Comparison of ENCODE assay signal across 22 cellular contexts in genomic region chr5:134949335-134949734, GRCh38. TPM values are rescaled to one million over a fixed set of nuclear protein-coding genes. Genes with fewer than 3 reads are reported as not detected.
"Had no signal": no experiment of that assay in that cellular context is flagged by ENCODE, and none has a peak within 500 bp of the region (broad histone marks: within the 10 kb centered on the region; RNA-seq: fewer than 3 reads in every experiment).

No MANE protein-coding gene starts in this region.

- H3K27ac ChIP-seq: ascending aorta had no signal

- H3K36me3 ChIP-seq: ascending aorta had no signal

- DNase-seq: activated B cell treated with CpG ODN at 0.5 μM for 24 hours; activated CD4-positive, alpha-beta T cell treated with anti-CD3 and anti-CD28 coated beads for 1 hour; activated CD4-positive, alpha-beta T cell treated with anti-CD3 and anti-CD28 coated beads, Interleukin-2, amount 10 ng/mL, durations not matched to agents 24 days and 14 days; activated CD4-positive, alpha-beta T cell treated with anti-CD3 and anti-CD28 coated beads, Interleukin-2, amount 50 U/mL, for 48 hours; activated CD8-positive, alpha-beta memory T cell treated with anti-CD3 and anti-CD28 coated beads, Interleukin-2, amount 10 ng/mL, durations not matched to agents 7 days and 5 days; activated effector memory CD4-positive, alpha-beta T cell treated with anti-CD3 and anti-CD28 coated beads, Interleukin-2, amount 50 U/mL, for 16 hours; activated naive CD4-positive, alpha-beta T cell treated with Interleukin-2 at 50 U/mL for 16 hours; activated naive CD8-positive, alpha-beta T cell treated with anti-CD3 and anti-CD28 coated beads, Interleukin-2, amount 50 U/mL, for 24 hours; activated T-cell treated with anti-CD3 and anti-CD28 coated beads, Interleukin-2, amount 50 U/mL, for 24 hours; amniotic stem cell; NCI-H1048; NCI-H146; NCI-H187 treated with DMSO at 0.1 percent for 48 hours; NCI-H2081 treated with DMSO at 0.1 percent for 48 hours; NCI-H524; SIG-M5; T-cell; T-helper 2 cell; T1000 had no signal

- ATAC-seq: activated CD8-positive, alpha-beta memory T cell treated with anti-CD3 and anti-CD28 coated beads, Interleukin-2, amount 10 ng/mL, durations not matched to agents 7 days and 5 days; activated naive CD4-positive, alpha-beta T cell treated with anti-CD3 and anti-CD28 coated beads, Interleukin-2, amount 50 U/mL, for 72 hours; activated naive CD8-positive, alpha-beta T cell treated with anti-CD3 and anti-CD28 coated beads, Interleukin-2, amount 50 U/mL, for 24 hours; T-cell had no signal

- H3K4me1 ChIP-seq: ascending aorta had no signal

- H3K27me3 ChIP-seq: ascending aorta had no signal

- H3K4me3 ChIP-seq: ascending aorta had no signal

RNA-seq across cellular contexts. Expression of gene CATSPER3, which starts 18.4 kb away (rescaled TPM):
- total RNA-seq: ascending aorta, RPMI7951 had no signal
